In genomic region chr2:9844036-9844483, GRCh38 we compare ENCODE assay signal across 8 cellular contexts. TPM values are rescaled to one million over a fixed set of nuclear protein-coding genes. Genes with fewer than 3 reads are reported as not detected.
DNase-seq lines count a peak whose midpoint lies in the region; ATAC-seq and TF ChIP-seq lines count a peak whose summit lies in the region.

No MANE protein-coding gene starts in this region.

- peaks cover 40% of the 10 kb centered on the region for H3K4me1 Mint-ChIP-seq in MCF 10A (ENCODE audit: insufficient read depth, unreplicated experiment)

- peak overlapping the region; percentile 73 to 85 for H3K27ac ChIP-seq in uterus

- TSS peak; percentile 27 for BruUV-seq in MCF 10A (replicated peaks; lab: Mats Ljungman, UMichigan)

- peak overlapping the region; percentile 82 for H3K4me3 Mint-ChIP-seq in MCF 10A (ENCODE audit: unreplicated experiment)

- H3K9me3 ChIP-seq in uterus = no peaks in the 10 kb centered on the region

- CTCF ChIA-PET in MCF 10A (lab: Yijun Ruan, JAX) = interaction anchor here (0.6 to 4.6 kb wide), 13 partner anchors 14 to 103 kb away, joined by 3 to 50 read pairs (median 4); no protein-coding TSS in a partner anchor

- no peaks in the 10 kb centered on the region for H3K36me3 ChIP-seq in uterus

- POLR2A ChIA-PET in MCF 10A (lab: Yijun Ruan, JAX) = interaction anchor here (0.6 to 5.0 kb wide), 25 partner anchors 13 to 603 kb away, joined by 3 to 113 read pairs (median 5); partner anchors contain the start of genes ADAM17, KLF11 and YWHAQ

- H3K9me3 Mint-ChIP-seq in MCF 10A (ENCODE audit: unreplicated experiment) = no peaks in the 10 kb centered on the region

- peaks cover 0 to 4% of the 10 kb centered on the region in 2 donors for H3K4me1 ChIP-seq in uterus

- peak overlapping the region; percentile 48 to 84 for H3K4me3 ChIP-seq in uterus

- DNase-seq in EH (ENCODE audit: low read depth) = peak; percentile 59
- DNase-seq in NCI-H1694 treated with DMSO at 0.1 percent for 48 hours (lab: John Stamatoyannopoulos, UW) = peak; percentile 47
- DNase-seq in MCF 10A (ENCODE audit: unreplicated experiment) = no peak
- peak; percentile 33 to 50 for DNase-seq in lung microvascular endothelial cell (ENCODE audit: low read depth in 2 of 2)
- DNase-seq in uterus = no peak

- H3K27ac Mint-ChIP-seq in MCF 10A (ENCODE audit: low read depth, unreplicated experiment) = peak overlapping the region; percentile 92

- H3K27me3 ChIP-seq in uterus = no peaks in the 10 kb centered on the region

- no peak for ATAC-seq in HG02759 (IDR thresholded peaks at IDR 0.05; ENCODE audit: unreplicated experiment)
- ATAC-seq in HG03521 (IDR thresholded peaks at IDR 0.05; ENCODE audit: unreplicated experiment) = no peak
- ATAC-seq in GM18868 (IDR thresholded peaks at IDR 0.05; ENCODE audit: unreplicated experiment) = no peak

- no peaks in the 10 kb centered on the region for H3K27me3 Mint-ChIP-seq in MCF 10A (ENCODE audit: insufficient read depth, unreplicated experiment)

- TF ChIP-seq CTCF in MCF 10A (IDR thresholded peaks at IDR 0.05; ENCODE audit: unreplicated experiment) = no peak
- no peak for TF ChIP-seq CTCF in uterus (IDR thresholded peaks at IDR 0.05)

- intact Hi-C loops in MCF 10A (cut with micrococcal nuclease) (loop anchor here (5.0 kb wide), 1 partner anchor 287 kb away; the partner anchor contains the start of gene ADAM17), uterus (cut with DNase I; ENCODE audit: low total_unique reads) (no loop called here)

- H3K36me3 Mint-ChIP-seq in MCF 10A (ENCODE audit: insufficient read depth, unreplicated experiment) = peaks cover 20% of the 10 kb centered on the region

- TF ChIP-seq POLR2A in uterus (IDR thresholded peaks at IDR 0.05) = no peak

RNA-seq across cellular contexts. Expression of gene TAF1B, which starts 0.8 kb away (rescaled TPM):
- total RNA-seq in MCF 10A (2022) (19.7 and 25.5 TPM in 2 replicates), lung microvascular endothelial cell (19.0 and 19.2 TPM in 2 replicates), uterus (10 to 100 TPM in 2 of 4 donors, 1 to 10 TPM in 2; 5.1 to 53.6 (median 19.0) TPM)

Comparison
In these comparisons a context has a peak if more than half of its experiments do, and no peak if none do; other contexts are left out.
1. DNase-seq: peak in EH (single experiment), NCI-H1694 treated with DMSO at 0.1 percent for 48 hours (single experiment) and lung microvascular endothelial cell (2 of 2); none in MCF 10A (single experiment) and uterus (0 of 2).